In the genomic region with DNA sequence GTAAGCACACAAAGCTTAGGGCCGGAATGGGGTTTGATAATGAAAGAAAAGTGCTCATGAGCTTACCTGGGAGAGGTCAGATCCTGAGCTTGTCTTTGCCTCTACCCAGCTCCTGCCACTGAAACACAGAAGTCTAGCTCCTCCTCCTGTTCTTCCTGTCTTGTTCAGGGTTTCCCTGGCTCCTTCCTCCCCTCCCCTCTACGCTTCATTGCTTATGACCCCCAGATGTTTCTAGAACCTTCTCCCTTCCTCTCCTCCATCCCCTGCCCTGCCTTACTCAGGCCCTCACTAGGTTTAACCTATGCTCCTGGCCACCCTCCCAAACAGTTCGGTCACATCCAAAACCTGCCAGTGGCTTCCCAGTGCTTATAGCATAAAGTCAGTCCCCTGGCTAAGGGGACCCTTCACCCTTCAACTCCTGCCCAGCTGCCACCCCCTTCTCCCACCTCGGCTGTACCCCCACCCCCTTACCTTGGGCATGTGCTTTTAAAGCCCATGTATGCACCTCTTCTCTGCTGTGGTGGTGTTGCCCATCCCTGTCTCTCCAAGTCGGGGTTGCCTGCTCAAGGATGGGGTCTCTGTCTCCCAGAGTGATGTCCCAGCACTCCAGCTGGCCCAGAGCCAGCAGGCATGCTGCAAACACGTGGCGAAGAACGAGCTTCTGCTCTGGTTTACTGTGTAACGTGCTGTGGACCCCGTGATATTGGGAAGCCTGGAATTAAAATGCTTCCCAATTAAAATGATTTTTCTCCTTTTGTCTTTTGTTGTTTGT, we compare ENCODE assay signal across 19 cellular contexts.
DNase-seq lines count a peak whose midpoint lies in the region; ATAC-seq and TF ChIP-seq lines count a peak whose summit lies in the region.
"Had no signal": no experiment of that assay in that cellular context is flagged by ENCODE, and none has a peak within 500 bp of the region (broad histone marks: within the 10 kb centered on the region; RNA-seq: fewer than 3 reads in every experiment).

No MANE protein-coding gene starts in this region.

- no peak overlapping the region for H3K27ac ChIP-seq in trophoblast cell (ENCODE audit: low read depth, low read length)

- H3K9ac ChIP-seq in trophoblast cell (ENCODE audit: low read length) = no peak overlapping the region

- no peak overlapping the region for H4K91ac ChIP-seq in trophoblast cell (ENCODE audit: low read depth, low read length)

- H3K18ac ChIP-seq in trophoblast cell (ENCODE audit: low read length) = no peak overlapping the region

- TF ChIP-seq CTCF in natural killer cell (IDR thresholded peaks at IDR 0.05) = no peak

- intact Hi-C loops in natural killer cell (cut with micrococcal nuclease) = no loop called here
- intact Hi-C loops in left ventricle myocardium superior (cut with micrococcal nuclease) = no loop called here

- H3K4ac ChIP-seq in trophoblast cell (ENCODE audit: low read depth, low read length) = no peak overlapping the region

- no peak overlapping the region for H3K14ac ChIP-seq in trophoblast cell (ENCODE audit: low read length)

- no peak overlapping the region for H3K4me2 ChIP-seq in trophoblast cell (ENCODE audit: low read length)
- H3K4me2 ChIP-seq: GM23338 had no signal

- H3K27ac Mint-ChIP-seq in natural killer cell treated with Interleukin-12 subunit alpha and Interleukin-12 subunit beta and Interleukin-15 and Interleukin-18, amount 100 ng/mL, for 72 hours = no peak overlapping the region
- H3K27ac Mint-ChIP-seq in natural killer cell = no peak overlapping the region
- H3K27ac Mint-ChIP-seq: CD8-positive, alpha-beta memory T cell; GM23338 had no signal

- H3K4me3 ChIP-seq in trophoblast cell (ENCODE audit: low read depth, low read length) = no peak overlapping the region
- H3K4me3 ChIP-seq: GM12878, GM23338 had no signal

- H4K8ac ChIP-seq in trophoblast cell (ENCODE audit: low read depth, low read length) = no peak overlapping the region

- H2AK5ac ChIP-seq in trophoblast cell (ENCODE audit: low read length) = no peak overlapping the region

- H2BK120ac ChIP-seq in trophoblast cell (ENCODE audit: insufficient read depth, low read length, poor library complexity) = no peak overlapping the region

- no peaks in the 10 kb centered on the region for H3K36me3 Mint-ChIP-seq in natural killer cell treated with Interleukin-12 subunit alpha and Interleukin-12 subunit beta and Interleukin-15 and Interleukin-18, amount 100 ng/mL, for 72 hours
- no peaks in the 10 kb centered on the region for H3K36me3 Mint-ChIP-seq in natural killer cell
- H3K36me3 Mint-ChIP-seq: CD8-positive, alpha-beta memory T cell had no signal

- no peak overlapping the region for H3K4me3 Mint-ChIP-seq in natural killer cell treated with Interleukin-12 subunit alpha and Interleukin-12 subunit beta and Interleukin-15 and Interleukin-18, amount 100 ng/mL, for 72 hours
- H3K4me3 Mint-ChIP-seq in natural killer cell = no peak overlapping the region
- H3K4me3 Mint-ChIP-seq: CD8-positive, alpha-beta memory T cell; GM23338 had no signal

- DNase-seq in natural killer cell treated with Interleukin-12 subunit alpha and Interleukin-12 subunit beta and Interleukin-15 and Interleukin-18, amount 100 ng/mL, for 72 hours (ENCODE audit: low spot score) = no peak
- DNase-seq in natural killer cell (no peak), left ventricle myocardium superior (peak; percentile 60), trophoblast cell (no peak), hippocampal formation (lab: John Stamatoyannopoulos, UW) (no peak), NCI-H146 (lab: John Stamatoyannopoulos, UW) (no peak)
- DNase-seq: C1 segment of cervical spinal cord; CD8-positive, alpha-beta memory T cell; DMS53; EL; NCI-H1105 treated with DMSO at 0.1 percent for 48 hours; NCI-H1694 treated with DMSO at 0.1 percent for 48 hours; NCI-H2227 treated with DMSO at 0.1 percent for 48 hours; NCI-H510A treated with DMSO at 0.1 percent for 48 hours; SIG-M5 had no signal

- peaks cover 5% of the 10 kb centered on the region for H3K9me3 ChIP-seq in trophoblast cell (ENCODE audit: insufficient read depth, low read depth, low read length)

- peak overlapping the region; percentile 87 for H3K23ac ChIP-seq in trophoblast cell (ENCODE audit: low read length)

- H3K27me3 Mint-ChIP-seq in natural killer cell treated with Interleukin-12 subunit alpha and Interleukin-12 subunit beta and Interleukin-15 and Interleukin-18, amount 100 ng/mL, for 72 hours = peaks cover 0 to 3% of the 10 kb centered on the region in 2 donors
- no peaks in the 10 kb centered on the region for H3K27me3 Mint-ChIP-seq in natural killer cell (ENCODE audit: low read depth in 2 of 2)

- H2AFZ ChIP-seq in trophoblast cell (ENCODE audit: insufficient read depth, low read length, poor library complexity) = no peak overlapping the region
- H2AFZ ChIP-seq: GM23338 had no signal

- no CpG with 5 or more reads among the region's 10 CpGs for WGBS in trophoblast cell (ENCODE audit: extremely low coverage, insufficient coverage, insufficient read length)

- H3K4me1 ChIP-seq in trophoblast cell (ENCODE audit: control insufficient read depth in 1 of 2, insufficient read depth in 2 of 2, low read length in 2 of 2) = peaks cover 4 to 6% of the 10 kb centered on the region in 2 experiments

- no peak overlapping the region for H4K12ac ChIP-seq in trophoblast cell (ENCODE audit: low read depth, low read length)

- no peaks in the 10 kb centered on the region for H3K79me2 ChIP-seq in trophoblast cell (ENCODE audit: control insufficient read depth, insufficient read depth, low read length, poor library complexity)

- H3K9me3 Mint-ChIP-seq in natural killer cell treated with Interleukin-12 subunit alpha and Interleukin-12 subunit beta and Interleukin-15 and Interleukin-18, amount 100 ng/mL, for 72 hours = no peaks in the 10 kb centered on the region
- no peaks in the 10 kb centered on the region for H3K9me3 Mint-ChIP-seq in natural killer cell
- H3K9me3 Mint-ChIP-seq: CD8-positive, alpha-beta memory T cell; GM23338 had no signal

- H3K36me3 ChIP-seq in trophoblast cell (ENCODE audit: control insufficient read depth in 1 of 2, insufficient read depth in 2 of 2, low read length in 2 of 2) = peaks cover 2 to 19% of the 10 kb centered on the region in 2 experiments

- no peak overlapping the region for H2BK5ac ChIP-seq in trophoblast cell (ENCODE audit: low read depth, low read length, poor library complexity)

- H3K4me1 Mint-ChIP-seq in natural killer cell treated with Interleukin-12 subunit alpha and Interleukin-12 subunit beta and Interleukin-15 and Interleukin-18, amount 100 ng/mL, for 72 hours (ENCODE audit: low read depth in 2 of 2) = no peaks in the 10 kb centered on the region
- H3K4me1 Mint-ChIP-seq in natural killer cell = no peaks in the 10 kb centered on the region

- no peaks in the 10 kb centered on the region for H3K79me1 ChIP-seq in trophoblast cell (ENCODE audit: low read length)

- ATAC-seq in natural killer cell treated with Interleukin-12 subunit alpha and Interleukin-12 subunit beta and Interleukin-15 and Interleukin-18, amount 100 ng/mL, for 72 hours = peak; percentile 5 to 33
- ATAC-seq in natural killer cell (no peak), left ventricle myocardium superior (peak; percentile 9), GM21515 (IDR thresholded peaks at IDR 0.05; ENCODE audit: unreplicated experiment) (no peak)
- ATAC-seq: GM12878, GM23338, HCT116 had no signal

- no peak overlapping the region for H2BK12ac ChIP-seq in trophoblast cell (ENCODE audit: low read length)

- no peaks in the 10 kb centered on the region for H3K27me3 ChIP-seq in trophoblast cell (ENCODE audit: insufficient read depth, low read length)

Comparison
In these comparisons a context has a peak if more than half of its experiments do, and no peak if none do; other contexts are left out.
1. ATAC-seq: peak in natural killer cell treated with Interleukin-12 subunit alpha and Interleukin-12 subunit beta and Interleukin-15 and Interleukin-18, amount 100 ng/mL, for 72 hours (2 of 2) and left ventricle myocardium superior (single experiment); none in natural killer cell (0 of 3) and GM21515 (single experiment).